1 cellular context compared by ENCODE assay signal in genomic region chr9:81844131-81844567, GRCh38.
A peak's percentile ranks its signal among the peaks of the same experiment; 100 is the strongest.
TF ChIP-seq lines count a peak whose summit lies in the region.

No MANE protein-coding gene starts in this region.

TF ChIP-seq in liver, 16 proteins besides CTCF, POLR2A, EP300 and RAD21 (continued from another document):
- TF ChIP-seq, protein P1, sequence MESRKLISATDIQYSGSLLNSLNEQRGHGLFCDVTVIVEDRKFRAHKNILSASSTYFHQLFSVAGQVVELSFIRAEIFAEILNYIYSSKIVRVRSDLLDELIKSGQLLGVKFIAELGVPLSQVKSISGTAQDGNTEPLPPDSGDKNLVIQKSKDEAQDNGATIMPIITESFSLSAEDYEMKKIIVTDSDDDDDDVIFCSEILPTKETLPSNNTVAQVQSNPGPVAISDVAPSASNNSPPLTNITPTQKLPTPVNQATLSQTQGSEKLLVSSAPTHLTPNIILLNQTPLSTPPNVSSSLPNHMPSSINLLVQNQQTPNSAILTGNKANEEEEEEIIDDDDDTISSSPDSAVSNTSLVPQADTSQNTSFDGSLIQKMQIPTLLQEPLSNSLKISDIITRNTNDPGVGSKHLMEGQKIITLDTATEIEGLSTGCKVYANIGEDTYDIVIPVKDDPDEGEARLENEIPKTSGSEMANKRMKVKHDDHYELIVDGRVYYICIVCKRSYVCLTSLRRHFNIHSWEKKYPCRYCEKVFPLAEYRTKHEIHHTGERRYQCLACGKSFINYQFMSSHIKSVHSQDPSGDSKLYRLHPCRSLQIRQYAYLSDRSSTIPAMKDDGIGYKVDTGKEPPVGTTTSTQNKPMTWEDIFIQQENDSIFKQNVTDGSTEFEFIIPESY (IDR thresholded peaks at IDR 0.05): no peak
- no peak for TF ChIP-seq ATF3 (IDR thresholded peaks at IDR 0.05)
- peak in 1 of 2 donors; percentile 24 for TF ChIP-seq JUND (IDR thresholded peaks at IDR 0.05)
- no peak for TF ChIP-seq EGR1 (IDR thresholded peaks at IDR 0.05; ENCODE audit: low read depth in 2 of 2)
- TF ChIP-seq SP1 (IDR thresholded peaks at IDR 0.05): peak; percentile 66
- TF ChIP-seq, protein P2, sequence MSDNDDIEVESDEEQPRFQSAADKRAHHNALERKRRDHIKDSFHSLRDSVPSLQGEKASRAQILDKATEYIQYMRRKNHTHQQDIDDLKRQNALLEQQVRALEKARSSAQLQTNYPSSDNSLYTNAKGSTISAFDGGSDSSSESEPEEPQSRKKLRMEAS (IDR thresholded peaks at IDR 0.05): peak; percentile 58
- no peak for TF ChIP-seq GABPA (IDR thresholded peaks at IDR 0.05 in 1 of 2, conservative IDR thresholded peaks at IDR 0.05 in 1 of 2)
- TF ChIP-seq RXRA (IDR thresholded peaks at IDR 0.05): peak; percentile 82 to 86
- TF ChIP-seq FOXA1 (IDR thresholded peaks at IDR 0.05): no peak
- TF ChIP-seq YY1 (IDR thresholded peaks at IDR 0.05): no peak
- TF ChIP-seq, protein P3, sequence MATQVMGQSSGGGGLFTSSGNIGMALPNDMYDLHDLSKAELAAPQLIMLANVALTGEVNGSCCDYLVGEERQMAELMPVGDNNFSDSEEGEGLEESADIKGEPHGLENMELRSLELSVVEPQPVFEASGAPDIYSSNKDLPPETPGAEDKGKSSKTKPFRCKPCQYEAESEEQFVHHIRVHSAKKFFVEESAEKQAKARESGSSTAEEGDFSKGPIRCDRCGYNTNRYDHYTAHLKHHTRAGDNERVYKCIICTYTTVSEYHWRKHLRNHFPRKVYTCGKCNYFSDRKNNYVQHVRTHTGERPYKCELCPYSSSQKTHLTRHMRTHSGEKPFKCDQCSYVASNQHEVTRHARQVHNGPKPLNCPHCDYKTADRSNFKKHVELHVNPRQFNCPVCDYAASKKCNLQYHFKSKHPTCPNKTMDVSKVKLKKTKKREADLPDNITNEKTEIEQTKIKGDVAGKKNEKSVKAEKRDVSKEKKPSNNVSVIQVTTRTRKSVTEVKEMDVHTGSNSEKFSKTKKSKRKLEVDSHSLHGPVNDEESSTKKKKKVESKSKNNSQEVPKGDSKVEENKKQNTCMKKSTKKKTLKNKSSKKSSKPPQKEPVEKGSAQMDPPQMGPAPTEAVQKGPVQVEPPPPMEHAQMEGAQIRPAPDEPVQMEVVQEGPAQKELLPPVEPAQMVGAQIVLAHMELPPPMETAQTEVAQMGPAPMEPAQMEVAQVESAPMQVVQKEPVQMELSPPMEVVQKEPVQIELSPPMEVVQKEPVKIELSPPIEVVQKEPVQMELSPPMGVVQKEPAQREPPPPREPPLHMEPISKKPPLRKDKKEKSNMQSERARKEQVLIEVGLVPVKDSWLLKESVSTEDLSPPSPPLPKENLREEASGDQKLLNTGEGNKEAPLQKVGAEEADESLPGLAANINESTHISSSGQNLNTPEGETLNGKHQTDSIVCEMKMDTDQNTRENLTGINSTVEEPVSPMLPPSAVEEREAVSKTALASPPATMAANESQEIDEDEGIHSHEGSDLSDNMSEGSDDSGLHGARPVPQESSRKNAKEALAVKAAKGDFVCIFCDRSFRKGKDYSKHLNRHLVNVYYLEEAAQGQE (IDR thresholded peaks at IDR 0.05): peak; percentile 12
- TF ChIP-seq HNF4G (IDR thresholded peaks at IDR 0.05): peak; percentile 85
